ENCODE assay signal across 8 cellular contexts in genomic region chr9:41273549-41274267, GRCh38.
DNase-seq lines count a peak whose midpoint lies in the region; ATAC-seq, FAIRE-seq and TF ChIP-seq lines count a peak whose summit lies in the region.
"Not testable (repeated sequence)": the region's sequence is repeated elsewhere in the genome, so short reads cannot be mapped to it uniquely, and the experiment has no call there.

No MANE protein-coding gene starts in this region.

- not testable (repeated sequence) for H3K9ac ChIP-seq in astrocyte (ENCODE audit: low read length)

- H3K27me3 ChIP-seq in WERI-Rb-1 (ENCODE audit: insufficient read depth, low read depth, severe bottlenecking); astrocyte (ENCODE audit: insufficient read depth, low read length); osteoblast (ENCODE audit: insufficient read depth, low read length): not testable (repeated sequence)

- intact Hi-C loops in cardiac septum (cut with DNase I): not testable (repeated sequence)

- H2AFZ ChIP-seq in astrocyte (ENCODE audit: low read depth, low read length): peak overlapping the region; percentile 71
- not testable (repeated sequence) for H2AFZ ChIP-seq in osteoblast (ENCODE audit: low read length)

- not testable (repeated sequence) for H3K9me3 ChIP-seq in WERI-Rb-1 (ENCODE audit: severe bottlenecking); astrocyte (ENCODE audit: insufficient read depth, low read depth, low read length); osteoblast (ENCODE audit: low read depth, low read length)

- not testable (repeated sequence) for H3K4me1 ChIP-seq in astrocyte (ENCODE audit: insufficient read depth, low read length); osteoblast (ENCODE audit: insufficient read depth, low read length)

- not testable (repeated sequence) for FAIRE-seq in astrocyte (lab: Jason Lieb, UNC)

- H3K36me3 ChIP-seq in WERI-Rb-1; astrocyte (ENCODE audit: insufficient read depth, low read length); osteoblast (ENCODE audit: insufficient read depth, low read length): not testable (repeated sequence)

- not testable (repeated sequence) for H4K20me1 ChIP-seq in astrocyte (ENCODE audit: insufficient read depth, low read length); osteoblast (ENCODE audit: insufficient read depth, low read length)

- H3K27me3 Mint-ChIP-seq in astrocyte (ENCODE audit: low read depth, unreplicated experiment): not testable (repeated sequence)

- not testable (repeated sequence) for H3K9me3 Mint-ChIP-seq in astrocyte (ENCODE audit: unreplicated experiment)

- H3K27ac ChIP-seq in WERI-Rb-1: peak overlapping the region; percentile 76
- H3K27ac ChIP-seq in astrocyte (ENCODE audit: low read depth, low read length); osteoblast (ENCODE audit: low read depth, low read length): not testable (repeated sequence)

- DNase-seq in EL (peak; percentile 46), WERI-Rb-1 (peak; percentile 93), astrocyte (ENCODE audit: low read depth) (peak; percentile 60), cardiac septum (ENCODE audit: low spot score) (peak; percentile 87), osteoblast (ENCODE audit: insufficient read length, low spot score, missing footprints) (peak; percentile 26)
- DNase-seq in stimulated activated CD8-positive, alpha-beta memory T cell treated with anti-CD3 and anti-CD28 coated beads, Interleukin-7, amount 100 ng/mL, for 4 hours (ENCODE audit: low read depth in 2 of 2): peak; percentile 71 to 72

- H3K4me2 ChIP-seq in astrocyte (ENCODE audit: low read length) (peak overlapping the region; percentile 79), osteoblast (ENCODE audit: insufficient read depth, low read length) (peak overlapping the region; percentile 43)

- not testable (repeated sequence) for H3K27ac Mint-ChIP-seq in astrocyte (ENCODE audit: unreplicated experiment)

- not testable (repeated sequence) for TF ChIP-seq CTCF in WERI-Rb-1 (IDR thresholded peaks at IDR 0.05; ENCODE audit: low read depth, low read length); astrocyte (IDR thresholded peaks at IDR 0.05; ENCODE audit: insufficient read depth, low read depth, low read length); osteoblast (IDR thresholded peaks at IDR 0.05; ENCODE audit: extremely low read depth, low read depth, low read length)

- H3K4me3 Mint-ChIP-seq in astrocyte (ENCODE audit: unreplicated experiment): peak overlapping the region; percentile 76

- peak; percentile 100 for ATAC-seq in GM21526 (IDR thresholded peaks at IDR 0.05; ENCODE audit: low FRiP score, unreplicated experiment)
- ATAC-seq in HG03460 (IDR thresholded peaks at IDR 0.05; ENCODE audit: unreplicated experiment): peak; percentile 100

- H3K36me3 Mint-ChIP-seq in astrocyte (ENCODE audit: low read depth, unreplicated experiment): not testable (repeated sequence)

- H3K4me1 Mint-ChIP-seq in astrocyte (ENCODE audit: low read depth, unreplicated experiment): not testable (repeated sequence)

- H3K79me2 ChIP-seq in astrocyte (ENCODE audit: insufficient read depth, low read length); osteoblast (ENCODE audit: insufficient read depth, low read length): not testable (repeated sequence)

- H3K4me3 ChIP-seq in WERI-Rb-1 (ENCODE audit: low read depth, low read length) (peak overlapping the region; percentile 50), astrocyte (ENCODE audit: insufficient read depth, low read depth, low read length) (peak overlapping the region; percentile 23), osteoblast (ENCODE audit: insufficient read depth, low read length) (peak overlapping the region; percentile 56)

Comparison
In these comparisons a context has a peak if more than half of its experiments do, and no peak if none do; other contexts are left out.
1. DNase-seq: peak in every context shown above with its lines; median percentile 93 in WERI-Rb-1; 87 in cardiac septum; 72 in stimulated activated CD8-positive, alpha-beta memory T cell treated with anti-CD3 and anti-CD28 coated beads, Interleukin-7, amount 100 ng/mL, for 4 hours; 60 in astrocyte; 46 in EL; 26 in osteoblast.